ENCODE assay signal across 16 cellular contexts in genomic region chr9:34386656-34387055, GRCh38. TPM values are rescaled to one million over a fixed set of nuclear protein-coding genes. Genes with fewer than 3 reads are reported as not detected.
"Had no signal": no experiment of that assay in that cellular context is flagged by ENCODE, and none has a peak within 500 bp of the region (broad histone marks: within the 10 kb centered on the region; RNA-seq: fewer than 3 reads in every experiment).

No MANE protein-coding gene starts in this region.

- H3K36me3 ChIP-seq: neutrophil, right atrium auricular region, upper lobe of left lung, vagina had no signal

- H3K27me3 ChIP-seq: right atrium auricular region, upper lobe of left lung, vagina had no signal

- H3K27ac ChIP-seq: foreskin keratinocyte, hepatocyte, neutrophil, right atrium auricular region, upper lobe of left lung, vagina had no signal

- H3K79me2 ChIP-seq: hepatocyte had no signal

- H2AFZ ChIP-seq: hepatocyte had no signal

- ATAC-seq: effector memory CD8-positive, alpha-beta T cell; foreskin keratinocyte; left colon; mucosa of descending colon; naive thymus-derived CD8-positive, alpha-beta T cell had no signal

- H3K4me3 ChIP-seq: hepatocyte, mucosa of descending colon, right atrium auricular region, upper lobe of left lung, vagina had no signal

- H3K4me2 ChIP-seq: hepatocyte had no signal

- H3K9me3 ChIP-seq: mucosa of descending colon, neutrophil, right atrium auricular region, upper lobe of left lung, vagina had no signal

- FAIRE-seq: endothelial cell of umbilical vein, small intestine had no signal

- DNase-seq: cortex of kidney; effector memory CD8-positive, alpha-beta T cell; erythroblast; foreskin keratinocyte; left colon; mucosa of descending colon; naive thymus-derived CD8-positive, alpha-beta T cell; small intestine; stimulated activated CD4-positive, alpha-beta T cell treated with anti-CD3 and anti-CD28 coated beads, Interleukin-12 subunit alpha, Interleukin-12 subunit beta, amount 100 ng/mL, for 4 hours; stimulated activated naive CD4-positive, alpha-beta T cell treated with Interleukin-2 at 50 U/mL for 16 hours; upper lobe of left lung had no signal

- H3K4me1 ChIP-seq: foreskin keratinocyte, upper lobe of left lung, vagina had no signal

RNA-seq across cellular contexts. Expression of gene KIF24, which starts 57.6 kb away (rescaled TPM):
- polyA plus RNA-seq: naive thymus-derived CD8-positive, alpha-beta T cell had no signal
